23 cellular contexts compared by ENCODE assay signal in genomic region chr13:48790199-48790598, GRCh38.
"Had no signal": no experiment of that assay in that cellular context is flagged by ENCODE, and none has a peak within 500 bp of the region (broad histone marks: within the 10 kb centered on the region; RNA-seq: fewer than 3 reads in every experiment).

No MANE protein-coding gene starts in this region.

- H3K27me3 ChIP-seq: SJSA1 had no signal

- H3K4me2 ChIP-seq: KMS-11 had no signal

- H3K27ac ChIP-seq: KMS-11, SJSA1, SK-N-MC had no signal

- H3K9ac ChIP-seq: KMS-11 had no signal

- H3K27ac Mint-ChIP-seq: IgD-negative memory B cell had no signal

- H3K36me3 Mint-ChIP-seq: IgD-negative memory B cell had no signal

- H3K4me3 ChIP-seq: K562, SJSA1, SK-N-MC had no signal

- H3K9me3 Mint-ChIP-seq: IgD-negative memory B cell had no signal

- H3K36me3 ChIP-seq: SJSA1 had no signal

- H3K27me3 Mint-ChIP-seq: IgD-negative memory B cell had no signal

- DNase-seq: Kasumi-1, MM.1S, NCI-H1092 treated with DMSO at 0.1 percent for 48 hours, NCI-H1436, NCI-H187, NCI-H2029, NCI-H2081 treated with DMSO at 0.1 percent for 48 hours, NCI-H2171, NCI-H226, NCI-H446, NCI-H510A, NCI-H524 treated with DMSO at 0.1 percent for 48 hours, NCI-H69, NCI-H774, Right ventricle myocardium superior, RPMI8226, SIG-M5 had no signal

- H3K4me1 Mint-ChIP-seq: IgD-negative memory B cell had no signal

- ATAC-seq: HepG2, K562 had no signal
